In the genomic region with DNA sequence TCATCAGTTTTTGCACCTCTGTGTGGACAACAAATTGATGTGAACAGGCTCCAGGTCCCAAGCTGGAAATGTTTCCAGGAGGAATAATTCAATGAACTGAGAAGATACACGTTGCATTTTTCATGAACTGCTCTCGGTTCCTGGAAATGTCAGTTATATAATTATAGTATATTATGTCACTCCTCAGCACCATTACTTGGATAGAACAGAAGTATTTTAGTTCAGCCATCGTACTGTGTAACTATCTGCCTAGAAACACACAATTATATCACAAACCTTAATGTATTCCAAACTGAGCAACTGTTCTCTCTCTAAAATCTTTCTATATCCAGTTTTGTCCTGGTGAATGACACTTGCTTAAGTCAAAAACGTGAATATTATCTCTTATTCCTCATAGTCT, we compare ENCODE assay signal across 24 cellular contexts.
"Had no signal": no experiment of that assay in that cellular context is flagged by ENCODE, and none has a peak within 500 bp of the region (broad histone marks: within the 10 kb centered on the region; RNA-seq: fewer than 3 reads in every experiment).

No MANE protein-coding gene starts in this region.

- H3K4me1 ChIP-seq: colonic mucosa, esophagus squamous epithelium, lower lobe of right lung had no signal

- H3K4me3 ChIP-seq: colonic mucosa, esophagus squamous epithelium, gastrocnemius medialis, heart right ventricle, left ventricle myocardium inferior, lower lobe of right lung had no signal

- ATAC-seq: effector memory CD8-positive, alpha-beta T cell; esophagus mucosa; gastrocnemius medialis; left colon; left lobe of liver; lower lobe of right lung had no signal

- DNase-seq: colonic mucosa; cortex of kidney; effector CD8-positive, alpha-beta T cell; effector memory CD8-positive, alpha-beta T cell; endodermal cell; erythroblast; esophagus squamous epithelium; foreskin fibroblast; foreskin melanocyte; gastrocnemius medialis; glutamatergic neuron; head of caudate nucleus; heart right ventricle; islet precursor cell; kidney; kidney glomerular epithelial cell; left colon; left ventricle myocardium inferior; lower lobe of right lung; mesenchymal stem cell; midbrain had no signal

- H3K9me3 ChIP-seq: colonic mucosa, esophagus squamous epithelium, gastrocnemius medialis, heart right ventricle, left ventricle myocardium inferior, lower lobe of right lung had no signal

- H3K36me3 ChIP-seq: colonic mucosa, esophagus squamous epithelium, gastrocnemius medialis, heart right ventricle, left ventricle myocardium inferior, lower lobe of right lung had no signal

- H3K27ac ChIP-seq: colonic mucosa, epithelial cell of prostate, esophagus squamous epithelium, gastrocnemius medialis, heart right ventricle, left ventricle myocardium inferior, lower lobe of right lung had no signal

- H3K27me3 ChIP-seq: colonic mucosa, gastrocnemius medialis, heart right ventricle had no signal
